1 cellular context compared by ENCODE assay signal in the genomic region with DNA sequence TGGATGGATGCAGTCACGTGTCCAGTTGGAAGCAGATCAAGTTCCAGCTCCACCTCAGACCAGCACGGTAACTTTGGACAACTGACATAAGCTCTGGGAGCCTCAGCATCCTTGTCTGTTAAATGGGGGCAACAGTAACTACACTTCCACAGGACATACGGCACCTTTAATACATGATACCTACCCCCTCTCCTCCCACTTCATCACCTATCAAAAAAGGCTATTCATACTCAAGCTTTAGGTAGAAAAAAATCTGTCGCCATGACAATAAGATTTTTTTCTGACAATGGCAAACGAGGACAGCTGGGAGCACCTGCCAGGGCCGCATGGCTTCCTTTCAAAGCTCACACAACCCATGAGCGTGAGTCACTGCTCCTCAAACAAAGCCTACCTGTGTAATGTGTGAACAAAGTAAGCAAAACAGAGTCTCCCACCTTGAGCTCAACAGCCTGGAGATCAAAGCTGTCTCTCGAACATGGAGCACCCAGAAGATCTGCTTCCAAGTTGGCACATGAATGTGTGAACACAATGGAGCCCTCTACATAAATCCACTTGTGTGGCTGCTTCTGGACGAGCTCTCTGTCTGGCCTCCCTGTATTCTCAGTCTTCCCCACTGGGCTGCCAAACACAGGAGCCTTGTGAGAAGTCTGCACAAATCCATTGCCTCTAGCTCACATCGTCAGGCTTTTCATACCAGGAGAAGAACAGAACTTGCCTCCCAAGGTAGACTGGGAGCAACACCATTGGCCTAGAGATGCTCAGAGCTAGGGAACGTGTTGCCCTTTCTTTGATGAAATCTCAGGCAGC.
TF ChIP-seq lines count a peak whose summit lies in the region.

No MANE protein-coding gene starts in this region.

TF ChIP-seq in HepG2, 621 proteins besides CTCF, POLR2A, EP300 and RAD21 (continued from another document):
- TF ChIP-seq, protein P1, sequence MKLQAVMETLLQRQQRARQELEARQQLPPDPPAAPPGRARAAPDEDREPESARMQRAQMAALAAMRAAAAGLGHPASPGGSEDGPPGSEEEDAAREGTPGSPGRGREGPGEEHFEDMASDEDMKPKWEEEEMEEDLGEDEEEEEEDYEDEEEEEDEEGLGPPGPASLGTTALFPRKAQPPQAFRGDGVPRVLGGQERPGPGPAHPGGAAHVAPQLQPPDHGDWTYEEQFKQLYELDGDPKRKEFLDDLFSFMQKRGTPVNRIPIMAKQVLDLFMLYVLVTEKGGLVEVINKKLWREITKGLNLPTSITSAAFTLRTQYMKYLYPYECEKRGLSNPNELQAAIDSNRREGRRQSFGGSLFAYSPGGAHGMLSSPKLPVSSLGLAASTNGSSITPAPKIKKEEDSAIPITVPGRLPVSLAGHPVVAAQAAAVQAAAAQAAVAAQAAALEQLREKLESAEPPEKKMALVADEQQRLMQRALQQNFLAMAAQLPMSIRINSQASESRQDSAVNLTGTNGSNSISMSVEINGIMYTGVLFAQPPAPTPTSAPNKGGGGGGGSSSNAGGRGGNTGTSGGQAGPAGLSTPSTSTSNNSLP (IDR thresholded peaks at IDR 0.05; ENCODE audit: low read depth, low read length) = peak; percentile 79
- TF ChIP-seq, protein P2, sequence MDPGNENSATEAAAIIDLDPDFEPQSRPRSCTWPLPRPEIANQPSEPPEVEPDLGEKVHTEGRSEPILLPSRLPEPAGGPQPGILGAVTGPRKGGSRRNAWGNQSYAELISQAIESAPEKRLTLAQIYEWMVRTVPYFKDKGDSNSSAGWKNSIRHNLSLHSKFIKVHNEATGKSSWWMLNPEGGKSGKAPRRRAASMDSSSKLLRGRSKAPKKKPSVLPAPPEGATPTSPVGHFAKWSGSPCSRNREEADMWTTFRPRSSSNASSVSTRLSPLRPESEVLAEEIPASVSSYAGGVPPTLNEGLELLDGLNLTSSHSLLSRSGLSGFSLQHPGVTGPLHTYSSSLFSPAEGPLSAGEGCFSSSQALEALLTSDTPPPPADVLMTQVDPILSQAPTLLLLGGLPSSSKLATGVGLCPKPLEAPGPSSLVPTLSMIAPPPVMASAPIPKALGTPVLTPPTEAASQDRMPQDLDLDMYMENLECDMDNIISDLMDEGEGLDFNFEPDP (CRISPR knock-in tag; conservative IDR thresholded peaks at IDR 0.05) = no peak
- TF ChIP-seq, protein P3, sequence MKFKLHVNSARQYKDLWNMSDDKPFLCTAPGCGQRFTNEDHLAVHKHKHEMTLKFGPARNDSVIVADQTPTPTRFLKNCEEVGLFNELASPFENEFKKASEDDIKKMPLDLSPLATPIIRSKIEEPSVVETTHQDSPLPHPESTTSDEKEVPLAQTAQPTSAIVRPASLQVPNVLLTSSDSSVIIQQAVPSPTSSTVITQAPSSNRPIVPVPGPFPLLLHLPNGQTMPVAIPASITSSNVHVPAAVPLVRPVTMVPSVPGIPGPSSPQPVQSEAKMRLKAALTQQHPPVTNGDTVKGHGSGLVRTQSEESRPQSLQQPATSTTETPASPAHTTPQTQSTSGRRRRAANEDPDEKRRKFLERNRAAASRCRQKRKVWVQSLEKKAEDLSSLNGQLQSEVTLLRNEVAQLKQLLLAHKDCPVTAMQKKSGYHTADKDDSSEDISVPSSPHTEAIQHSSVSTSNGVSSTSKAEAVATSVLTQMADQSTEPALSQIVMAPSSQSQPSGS (CRISPR knock-in tag; IDR thresholded peaks at IDR 0.05) = peak; percentile 48; the same call in 1 of the 2 replicates
- TF ChIP-seq ZNF776 (CRISPR knock-in tag; IDR thresholded peaks at IDR 0.05) (0 out of 2 replicates have a peak, but pooled peaks have one; percentile 46), ADNP (CRISPR knock-in tag; IDR thresholded peaks at IDR 0.05) (peak; percentile 86; the same call in 1 of the 2 replicates), ZNF766 (CRISPR knock-in tag; IDR thresholded peaks at IDR 0.05; ENCODE audit: borderline replicate concordance) (0 out of 2 replicates have a peak, but pooled peaks have one; percentile 66), ZFP37 (CRISPR knock-in tag; IDR thresholded peaks at IDR 0.05; ENCODE audit: borderline replicate concordance) (0 out of 2 replicates have a peak, but pooled peaks have one; percentile 63), SOX5 (CRISPR knock-in tag; IDR thresholded peaks at IDR 0.05; ENCODE audit: borderline replicate concordance) (peak; percentile 100), ZNF83 (CRISPR knock-in tag; IDR thresholded peaks at IDR 0.05; ENCODE audit: borderline replicate concordance) (0 out of 2 replicates have a peak, but pooled peaks have one; percentile 34), MXI1 (IDR thresholded peaks at IDR 0.05; ENCODE audit: borderline replicate concordance, low read depth, low read length) (peak; percentile 92; the same call in 2 of the 3 replicates), PRMT3 (CRISPR knock-in tag; IDR thresholded peaks at IDR 0.05; ENCODE audit: borderline replicate concordance, low read depth) (peak; percentile 68; the same call in 1 of the 2 replicates), SP5 (CRISPR knock-in tag; IDR thresholded peaks at IDR 0.05; ENCODE audit: borderline replicate concordance, low read depth) (peak; percentile 80), MIXL1 (CRISPR knock-in tag; IDR thresholded peaks at IDR 0.05) (peak; percentile 83), ZC3H13 (CRISPR knock-in tag; IDR thresholded peaks at IDR 0.05) (no peak), NKX3-1 (CRISPR knock-in tag; IDR thresholded peaks at IDR 0.05) (peak; percentile 46; the same call in 1 of the 2 replicates), BHLHE40 (IDR thresholded peaks at IDR 0.05; ENCODE audit: low read length) (peak; percentile 79), ZNF550 (CRISPR knock-in tag; IDR thresholded peaks at IDR 0.05; ENCODE audit: borderline replicate concordance) (no peak), BCL6 (CRISPR knock-in tag; IDR thresholded peaks at IDR 0.05) (peak; percentile 87), THAP11 (CRISPR knock-in tag; IDR thresholded peaks at IDR 0.05) (peak; percentile 78)
- TF ChIP-seq, protein P4, sequence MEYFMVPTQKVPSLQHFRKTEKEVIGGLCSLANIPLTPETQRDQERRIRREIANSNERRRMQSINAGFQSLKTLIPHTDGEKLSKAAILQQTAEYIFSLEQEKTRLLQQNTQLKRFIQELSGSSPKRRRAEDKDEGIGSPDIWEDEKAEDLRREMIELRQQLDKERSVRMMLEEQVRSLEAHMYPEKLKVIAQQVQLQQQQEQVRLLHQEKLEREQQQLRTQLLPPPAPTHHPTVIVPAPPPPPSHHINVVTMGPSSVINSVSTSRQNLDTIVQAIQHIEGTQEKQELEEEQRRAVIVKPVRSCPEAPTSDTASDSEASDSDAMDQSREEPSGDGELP (IDR thresholded peaks at IDR 0.05; ENCODE audit: borderline replicate concordance, low read depth) = peak; percentile 94
- TF ChIP-seq, protein P5, sequence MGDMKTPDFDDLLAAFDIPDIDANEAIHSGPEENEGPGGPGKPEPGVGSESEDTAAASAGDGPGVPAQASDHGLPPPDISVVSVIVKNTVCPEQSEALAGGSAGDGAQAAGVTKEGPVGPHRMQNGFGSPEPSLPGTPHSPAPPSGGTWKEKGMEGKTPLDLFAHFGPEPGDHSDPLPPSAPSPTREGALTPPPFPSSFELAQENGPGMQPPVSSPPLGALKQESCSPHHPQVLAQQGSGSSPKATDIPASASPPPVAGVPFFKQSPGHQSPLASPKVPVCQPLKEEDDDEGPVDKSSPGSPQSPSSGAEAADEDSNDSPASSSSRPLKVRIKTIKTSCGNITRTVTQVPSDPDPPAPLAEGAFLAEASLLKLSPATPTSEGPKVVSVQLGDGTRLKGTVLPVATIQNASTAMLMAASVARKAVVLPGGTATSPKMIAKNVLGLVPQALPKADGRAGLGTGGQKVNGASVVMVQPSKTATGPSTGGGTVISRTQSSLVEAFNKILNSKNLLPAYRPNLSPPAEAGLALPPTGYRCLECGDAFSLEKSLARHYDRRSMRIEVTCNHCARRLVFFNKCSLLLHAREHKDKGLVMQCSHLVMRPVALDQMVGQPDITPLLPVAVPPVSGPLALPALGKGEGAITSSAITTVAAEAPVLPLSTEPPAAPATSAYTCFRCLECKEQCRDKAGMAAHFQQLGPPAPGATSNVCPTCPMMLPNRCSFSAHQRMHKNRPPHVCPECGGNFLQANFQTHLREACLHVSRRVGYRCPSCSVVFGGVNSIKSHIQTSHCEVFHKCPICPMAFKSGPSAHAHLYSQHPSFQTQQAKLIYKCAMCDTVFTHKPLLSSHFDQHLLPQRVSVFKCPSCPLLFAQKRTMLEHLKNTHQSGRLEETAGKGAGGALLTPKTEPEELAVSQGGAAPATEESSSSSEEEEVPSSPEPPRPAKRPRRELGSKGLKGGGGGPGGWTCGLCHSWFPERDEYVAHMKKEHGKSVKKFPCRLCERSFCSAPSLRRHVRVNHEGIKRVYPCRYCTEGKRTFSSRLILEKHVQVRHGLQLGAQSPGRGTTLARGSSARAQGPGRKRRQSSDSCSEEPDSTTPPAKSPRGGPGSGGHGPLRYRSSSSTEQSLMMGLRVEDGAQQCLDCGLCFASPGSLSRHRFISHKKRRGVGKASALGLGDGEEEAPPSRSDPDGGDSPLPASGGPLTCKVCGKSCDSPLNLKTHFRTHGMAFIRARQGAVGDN (CRISPR knock-in tag; IDR thresholded peaks at IDR 0.05) = peak; percentile 56; the same call in 1 of the 2 replicates
TF ChIP-seq in HepG2: peak in this region for 304.
